Comparison of ENCODE assay signal across 8 cellular contexts in the genomic region with DNA sequence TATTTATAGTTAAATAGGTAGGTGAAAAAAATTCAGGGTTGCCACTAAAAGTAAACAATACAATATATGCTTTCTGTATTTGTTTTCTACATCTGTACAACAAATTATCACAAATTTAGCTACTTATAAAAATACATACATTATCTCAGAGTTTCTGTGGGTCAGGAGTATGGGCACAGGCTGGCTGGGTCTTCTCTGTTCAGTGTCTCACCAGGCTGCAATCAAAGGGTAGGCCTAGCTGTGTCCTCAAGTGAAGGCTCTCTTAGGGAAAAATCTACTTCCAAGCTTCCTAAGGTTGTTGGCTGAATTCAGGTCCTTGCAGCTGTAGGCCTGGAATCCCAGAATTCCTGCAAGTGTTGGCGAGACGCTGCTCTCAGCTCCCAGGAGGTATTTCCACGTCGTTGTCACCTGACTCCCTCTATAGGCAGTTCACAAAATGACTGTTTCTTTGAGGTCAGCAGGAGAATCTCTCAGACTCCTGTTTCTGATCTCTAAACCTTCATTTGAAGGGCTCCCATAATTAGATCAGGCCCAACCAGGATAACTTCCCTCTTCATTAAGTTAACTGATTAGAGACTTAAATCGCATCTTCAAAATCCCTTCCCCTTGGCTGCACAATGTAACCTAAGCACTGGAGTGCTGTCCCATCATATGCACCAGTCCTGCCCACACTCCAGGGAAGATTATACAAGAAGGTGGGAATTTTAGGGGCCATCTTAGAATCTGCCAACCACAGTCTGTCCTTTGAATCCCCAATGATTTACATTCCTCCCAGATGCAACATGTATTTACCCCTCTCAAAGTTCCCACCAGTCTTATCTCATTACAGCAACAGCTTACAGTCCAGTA.
DNase-seq lines count a peak whose midpoint lies in the region; ATAC-seq, FAIRE-seq and TF ChIP-seq lines count a peak whose summit lies in the region.

No MANE protein-coding gene starts in this region.

- CTCF ChIA-PET in activated naive CD4-positive, alpha-beta T cell treated with anti-CD3 and anti-CD28 coated beads, Interleukin-2, amount 10 ng/mL, durations not matched to agents 7 days and 5 days (lab: Charles Lee), result interaction anchor here (0.8 to 1.8 kb wide), 8 partner anchors 11 to 388 kb away, joined by 3 to 12 read pairs (median 4); no protein-coding TSS in a partner anchor

- H3K27ac Mint-ChIP-seq in activated naive CD4-positive, alpha-beta T cell treated with anti-CD3 and anti-CD28 coated beads, Interleukin-2, amount 10 ng/mL, durations not matched to agents 7 days and 5 days, result no peak overlapping the region

- intact Hi-C loops in kidney (cut with DNase I), result no loop called here

- H3K9ac ChIP-seq in kidney (ENCODE audit: low read length in 2 of 2), result no peak overlapping the region

- H3K4me3 Mint-ChIP-seq in activated naive CD4-positive, alpha-beta T cell treated with anti-CD3 and anti-CD28 coated beads, Interleukin-2, amount 10 ng/mL, durations not matched to agents 7 days and 5 days, result no peak overlapping the region

- H3K4me1 ChIP-seq in kidney (ENCODE audit: control insufficient read depth in 1 of 2, insufficient read depth in 1 of 2, low read depth in 1 of 2, low read length in 2 of 2), result no peaks in the 10 kb centered on the region

- ATAC-seq in GM18870 (IDR thresholded peaks at IDR 0.05; ENCODE audit: unreplicated experiment) (peak; percentile 65), HG03432 (IDR thresholded peaks at IDR 0.05; ENCODE audit: unreplicated experiment) (peak; percentile 73)

- no peak for FAIRE-seq in kidney (lab: Jason Lieb, UNC)

- no peaks in the 10 kb centered on the region for H3K9me3 Mint-ChIP-seq in activated naive CD4-positive, alpha-beta T cell treated with anti-CD3 and anti-CD28 coated beads, Interleukin-2, amount 10 ng/mL, durations not matched to agents 7 days and 5 days

- H3K27me3 Mint-ChIP-seq in activated naive CD4-positive, alpha-beta T cell treated with anti-CD3 and anti-CD28 coated beads, Interleukin-2, amount 10 ng/mL, durations not matched to agents 7 days and 5 days, result no peaks in the 10 kb centered on the region

- H3K4me1 Mint-ChIP-seq in activated naive CD4-positive, alpha-beta T cell treated with anti-CD3 and anti-CD28 coated beads, Interleukin-2, amount 10 ng/mL, durations not matched to agents 7 days and 5 days, result peaks cover 18% of the 10 kb centered on the region

- no peak overlapping the region for H3K4me3 ChIP-seq in kidney (ENCODE audit: low read length in 2 of 2)

- H3K9me3 ChIP-seq in kidney (ENCODE audit: control insufficient read depth in 1 of 2, low read length in 2 of 2), result no peaks in the 10 kb centered on the region

- DNase-seq in Ammon's horn (ENCODE audit: low spot score) (peak; percentile 13), SHP77 (lab: John Stamatoyannopoulos, UW) (peak; percentile 27 to 43), kidney (no peak), cortex of kidney (lab: John Stamatoyannopoulos, UW) (no peak)
- no peak for DNase-seq in activated CD8-positive, alpha-beta memory T cell treated with anti-CD3 and anti-CD28 coated beads for 24 hours
- no peak for DNase-seq in activated naive CD4-positive, alpha-beta T cell treated with anti-CD3 and anti-CD28 coated beads, Interleukin-2, amount 10 ng/mL, durations not matched to agents 7 days and 5 days

- TF ChIP-seq CTCF in kidney (IDR thresholded peaks at IDR 0.05; ENCODE audit: borderline replicate concordance, extremely low read depth, insufficient read depth), result peak; percentile 22

- no peaks in the 10 kb centered on the region for H3K36me3 ChIP-seq in kidney (ENCODE audit: control insufficient read depth in 1 of 2, insufficient read depth in 2 of 2, low read length in 2 of 2)

- H3K36me3 Mint-ChIP-seq in activated naive CD4-positive, alpha-beta T cell treated with anti-CD3 and anti-CD28 coated beads, Interleukin-2, amount 10 ng/mL, durations not matched to agents 7 days and 5 days, result no peaks in the 10 kb centered on the region

- H3K27ac ChIP-seq in kidney (ENCODE audit: low read depth in 2 of 2, low read length in 2 of 2), result no peak overlapping the region

Comparison
In these comparisons a context has a peak if more than half of its experiments do, and no peak if none do; other contexts are left out.
1. DNase-seq: peak in Ammon's horn (single experiment) and SHP77 (2 of 2); none in kidney (single experiment), activated CD8-positive, alpha-beta memory T cell treated with anti-CD3 and anti-CD28 coated beads for 24 hours (single experiment), cortex of kidney (single experiment) and activated naive CD4-positive, alpha-beta T cell treated with anti-CD3 and anti-CD28 coated beads, Interleukin-2, amount 10 ng/mL, durations not matched to agents 7 days and 5 days (single experiment).